ENCODE assay signal across 30 cellular contexts in genomic region chr12:103936679-103937078, GRCh38. TPM values are rescaled to one million over a fixed set of nuclear protein-coding genes. Genes with fewer than 3 reads are reported as not detected.
A peak's percentile ranks its signal among the peaks of the same experiment; 100 is the strongest.
DNase-seq lines count a peak whose midpoint lies in the region; ATAC-seq, FAIRE-seq and TF ChIP-seq lines count a peak whose summit lies in the region.
"Had no signal": no experiment of that assay in that cellular context is flagged by ENCODE, and none has a peak within 500 bp of the region (broad histone marks: within the 10 kb centered on the region; RNA-seq: fewer than 3 reads in every experiment).

No MANE protein-coding gene starts in this region.

- TF ChIP-seq EP300 in A549 (IDR thresholded peaks at IDR 0.05), result no peak

- WGBS in A549 (ENCODE audit: missing lambda C conversion rate), result 96% methylated on average over 3 of the region's 3 CpGs

- POLR2A ChIA-PET in A549 (lab: Yijun Ruan, JAX) (no interaction called here), Panc1 (lab: Charles Lee) (no interaction called here)
- POLR2A ChIA-PET in CD8-positive, alpha-beta T cell (lab: Charles Lee), result interaction anchor here (0.6 to 1.8 kb wide), 5 partner anchors 19 to 219 kb away, joined by 3 to 11 read pairs (median 3); partner anchors contain the start of gene TDG

- TF ChIP-seq RAD21 in A549 (conservative IDR thresholded peaks at IDR 0.05 in 1 of 2, IDR thresholded peaks at IDR 0.05 in 1 of 2), result no peak

- no peaks in the 10 kb centered on the region for H3K27me3 ChIP-seq in CD8-positive, alpha-beta T cell (ENCODE audit: insufficient read depth, low read length)
- H3K27me3 ChIP-seq in Panc1 (ENCODE audit: control insufficient read depth, insufficient read depth, low read length), result no peaks in the 10 kb centered on the region
- H3K27me3 ChIP-seq: esophagus muscularis mucosa, pancreas, spleen had no signal

- ATAC-seq in A549 (peak in 1 of 2 experiments; percentile 19; a peak in 2 of 6 replicates), Panc1 (peak; percentile 27; the same call in 1 of the 2 replicates), HG02973 (IDR thresholded peaks at IDR 0.05; ENCODE audit: unreplicated experiment) (no peak), GM18517 (IDR thresholded peaks at IDR 0.05; ENCODE audit: unreplicated experiment) (no peak)
- no peak for ATAC-seq in CD8-positive, alpha-beta T cell
- ATAC-seq: left cardiac atrium; stimulated activated effector memory CD8-positive, alpha-beta T cell treated with anti-CD3 and anti-CD28 coated beads, Interleukin-12 subunit alpha, Interleukin-12 subunit beta, amount 100 ng/mL, for 72 hours had no signal

- no peak for DNase-seq in A549 (ENCODE audit: low read depth in 1 of 2, low spot score in 1 of 2)
- DNase-seq in CD8-positive, alpha-beta T cell, result no peak
- no peak for DNase-seq in Panc1 (ENCODE audit: low read depth, low spot score)
- DNase-seq in mesothelial cell of epicardium (ENCODE audit: low spot score in 2 of 2, unreplicated experiment in 2 of 2), result no peak
- DNase-seq in GM03348 (ENCODE audit: low spot score), result no peak
- DNase-seq: activated CD4-positive, alpha-beta T cell treated with anti-CD3 and anti-CD28 coated beads, Interleukin-2, amount 50 U/mL, for 4 hours; amygdala; cortex of kidney; foreskin melanocyte; left cardiac atrium; natural killer cell; NCI-H1092 treated with DMSO at 0.1 percent for 48 hours; NCI-H2029; NCI-H226; pancreas; RPMI8226; spleen; stimulated activated CD4-positive, alpha-beta T cell treated with anti-CD3 and anti-CD28 coated beads, Interleukin-2, amount 100 ng/mL, for 48 hours had no signal

- H3K4me1 Mint-ChIP-seq in CD8-positive, alpha-beta T cell (ENCODE audit: low read depth), result peaks cover 63% of the 10 kb centered on the region
- H3K4me1 Mint-ChIP-seq in mesothelial cell of epicardium, result peaks cover 33% of the 10 kb centered on the region

- H3K4me3 Mint-ChIP-seq in CD8-positive, alpha-beta T cell, result no peak overlapping the region
- H3K4me3 Mint-ChIP-seq in mesothelial cell of epicardium, result no peak overlapping the region
- H3K4me3 Mint-ChIP-seq: CD14-positive monocyte; natural killer cell; stimulated activated effector memory CD8-positive, alpha-beta T cell treated with anti-CD3 and anti-CD28 coated beads, Interleukin-12 subunit alpha, Interleukin-12 subunit beta, amount 100 ng/mL, for 72 hours; T-helper 2 cell treated with Interferon-gamma antibody and Interleukin-4, amounts not matched to agents 5 μg/mL and 100 μg/mL, for 36 hours had no signal

- intact Hi-C loops in CD8-positive, alpha-beta T cell (cut with DNase I, micrococcal nuclease), result loop anchor here in 1 of 2 experiments (2.0 kb wide), 1 partner anchor 14 kb away; no protein-coding TSS in a partner anchor
- intact Hi-C loops in Panc1 (cut with micrococcal nuclease; ENCODE audit: unreplicated experiment), result no loop called here

- H3K36me3 ChIP-seq in CD8-positive, alpha-beta T cell (ENCODE audit: insufficient read depth, low read length), result peaks cover 56% of the 10 kb centered on the region
- H3K36me3 ChIP-seq in Panc1 (ENCODE audit: control insufficient read depth, insufficient read depth, low read length), result peaks cover 82% of the 10 kb centered on the region

- H3K9me3 Mint-ChIP-seq in CD8-positive, alpha-beta T cell, result no peaks in the 10 kb centered on the region
- H3K9me3 Mint-ChIP-seq in mesothelial cell of epicardium, result no peaks in the 10 kb centered on the region
- H3K9me3 Mint-ChIP-seq: CD14-positive monocyte; natural killer cell; stimulated activated effector memory CD8-positive, alpha-beta T cell treated with anti-CD3 and anti-CD28 coated beads, Interleukin-12 subunit alpha, Interleukin-12 subunit beta, amount 100 ng/mL, for 72 hours; T-helper 2 cell treated with Interferon-gamma antibody and Interleukin-4, amounts not matched to agents 5 μg/mL and 100 μg/mL, for 36 hours had no signal

- no TSS peak for BruUV-seq in Panc1 (replicated peaks; lab: Mats Ljungman, UMichigan)

- no peak for TF ChIP-seq POLR2A in A549 (IDR thresholded peaks at IDR 0.05; ENCODE audit: low read length)

- in situ Hi-C loops in Panc1 (cut with HindIII; ENCODE audit: low pct_unique_long_range_greater_than_20kb, low sequenced_read_pairs), result no loop called here

- H3K27me3 Mint-ChIP-seq in CD8-positive, alpha-beta T cell (ENCODE audit: low read depth), result no peaks in the 10 kb centered on the region
- H3K27me3 Mint-ChIP-seq in mesothelial cell of epicardium (ENCODE audit: low read depth), result no peaks in the 10 kb centered on the region

- H3K4me3 ChIP-seq in A549, result no peak overlapping the region
- no peak overlapping the region for H3K4me3 ChIP-seq in CD8-positive, alpha-beta T cell (ENCODE audit: low read depth, low read length)
- H3K4me3 ChIP-seq in Panc1 (ENCODE audit: low read depth in 2 of 2, low read length in 2 of 2), result no peak overlapping the region
- H3K4me3 ChIP-seq: esophagus muscularis mucosa, pancreas, SK-N-MC, spleen, thoracic aorta had no signal

- no peaks in the 10 kb centered on the region for H3K9me3 ChIP-seq in A549
- no peaks in the 10 kb centered on the region for H3K9me3 ChIP-seq in CD8-positive, alpha-beta T cell (ENCODE audit: low read length)
- H3K9me3 ChIP-seq in Panc1 (ENCODE audit: control insufficient read depth, insufficient read depth, low read depth, low read length), result no peaks in the 10 kb centered on the region
- H3K9me3 ChIP-seq: esophagus muscularis mucosa, pancreas, spleen, thoracic aorta had no signal

- FAIRE-seq in A549 (lab: Jason Lieb, UNC), result no peak
- FAIRE-seq: bronchial epithelial cell, H1, HTR-8/SVneo, pancreas had no signal

- H3K27ac ChIP-seq in A549 (no peak overlapping the region), Panc1 (ENCODE audit: low read length) (no peak overlapping the region)
- H3K27ac ChIP-seq in CD8-positive, alpha-beta T cell (ENCODE audit: low read depth, low read length), result no peak overlapping the region
- H3K27ac ChIP-seq: esophagus muscularis mucosa, pancreas, SK-N-MC, spleen, thoracic aorta, VCaP had no signal

- no peak overlapping the region for H3K4me2 ChIP-seq in A549

- CTCF ChIA-PET in A549 (lab: Yijun Ruan, JAX) (interaction anchor here (0.9 to 1.0 kb wide), 2 partner anchors 12 to 18 kb away, joined by 3 to 4 read pairs; no protein-coding TSS in a partner anchor), Panc1 (lab: Charles Lee) (no interaction called here)
- CTCF ChIA-PET in CD8-positive, alpha-beta T cell (lab: Charles Lee), result interaction anchor here (2.1 kb wide), 1 partner anchor 59 kb away, joined by 8 read pairs; no protein-coding TSS in a partner anchor

- H3K27ac Mint-ChIP-seq in CD8-positive, alpha-beta T cell, result peak overlapping the region; percentile 71
- peak overlapping the region; percentile 34 for H3K27ac Mint-ChIP-seq in mesothelial cell of epicardium
- H3K27ac Mint-ChIP-seq: T-helper 2 cell treated with Interferon-gamma antibody and Interleukin-4, amounts not matched to agents 5 μg/mL and 100 μg/mL, for 36 hours had no signal

- TF ChIP-seq CTCF in A549 (IDR thresholded peaks at IDR 0.05) (no peak), Panc1 (IDR thresholded peaks at IDR 0.05) (no peak), mesothelial cell of epicardium (IDR thresholded peaks at IDR 0.05; ENCODE audit: unreplicated experiment) (no peak)
- no peak for TF ChIP-seq CTCF in CD8-positive, alpha-beta T cell (IDR thresholded peaks at IDR 0.05)

- H3K4me1 ChIP-seq in A549, result peaks cover 26% of the 10 kb centered on the region
- peaks cover 32% of the 10 kb centered on the region for H3K4me1 ChIP-seq in CD8-positive, alpha-beta T cell (ENCODE audit: insufficient read depth, low read length)
- H3K4me1 ChIP-seq in Panc1 (ENCODE audit: control insufficient read depth, insufficient read depth, low read length), result peaks cover 16% of the 10 kb centered on the region

- peaks cover 91% of the 10 kb centered on the region for H3K36me3 Mint-ChIP-seq in CD8-positive, alpha-beta T cell
- peaks cover 50% of the 10 kb centered on the region for H3K36me3 Mint-ChIP-seq in mesothelial cell of epicardium

TF ChIP-seq in A549, 52 proteins besides CTCF, POLR2A, EP300 and RAD21:
- TF ChIP-seq POLR2AphosphoS2 (conservative IDR thresholded peaks at IDR 0.05; ENCODE audit: low read length), result 0 out of 2 replicates have a peak, but pooled peaks have one; percentile 57
- no peak for TF ChIP-seq BHLHE40 (IDR thresholded peaks at IDR 0.05; ENCODE audit: low read depth, low read length)

RNA-seq across cellular contexts. Expression of gene HSP90B1, which starts 6.5 kb away (rescaled TPM):
- polyA plus RNA-seq in A549 (2011; rRNA removed), result 694 and 915 TPM in 2 replicates
- polyA plus RNA-seq in A549 (2012; cell fraction: cytosol; rRNA removed), result 190 and 248 TPM in 2 replicates
- polyA plus RNA-seq in A549 (2012; cell fraction: nucleus; rRNA removed), result 169 and 264 TPM in 2 replicates
- polyA plus RNA-seq in A549 (2017; fragmentation: RNase III; extraction: RNeasy Plus Mini Kit Qiagen cat#74134 plus additional on column Dnase treatment), result 619 to 636 TPM (median 624 TPM) in 3 replicates
- 128 and 141 TPM in 2 replicates for polyA minus RNA-seq in A549 (2011; rRNA and poly(A)+ RNA removed)
- total RNA-seq in CD8-positive, alpha-beta T cell, result 100 to 1,000 TPM; 173 to 179 TPM
- 503 TPM for total RNA-seq in Panc1 (2021; ENCODE audit: unreplicated experiment)
- polyA plus RNA-seq in Panc1 (2012; ENCODE audit: insufficient read length), result 275 TPM
- 765 to 795 TPM (median 788 TPM) in 3 replicates for total RNA-seq in mesothelial cell of epicardium

RNA-seq across cellular contexts. Expression of gene TDG, which starts 29.0 kb away (rescaled TPM):
- 48.2 and 65.4 TPM in 2 replicates for polyA plus RNA-seq in A549 (2011; rRNA removed)
- 15.6 and 17.2 TPM in 2 replicates for polyA plus RNA-seq in A549 (2012; cell fraction: cytosol; rRNA removed)
- polyA plus RNA-seq in A549 (2012; cell fraction: nucleus; rRNA removed), result 8.5 and 13.1 TPM in 2 replicates
- polyA plus RNA-seq in A549 (2017; fragmentation: RNase III; extraction: RNeasy Plus Mini Kit Qiagen cat#74134 plus additional on column Dnase treatment), result 28.7 to 30.8 TPM (median 30.5 TPM) in 3 replicates
- 12.6 and 13.5 TPM in 2 replicates for polyA minus RNA-seq in A549 (2011; rRNA and poly(A)+ RNA removed)
- total RNA-seq in CD8-positive, alpha-beta T cell, result 10 to 100 TPM; 30.5 to 36.8 TPM
- 38.2 TPM for total RNA-seq in Panc1 (2021; ENCODE audit: unreplicated experiment)
- polyA plus RNA-seq in Panc1 (2012; ENCODE audit: insufficient read length), result 19.6 TPM
- 46.2 to 48.5 TPM (median 48.2 TPM) in 3 replicates for total RNA-seq in mesothelial cell of epicardium
